ENCODE assay signal across 1 cellular context in the genomic region with DNA sequence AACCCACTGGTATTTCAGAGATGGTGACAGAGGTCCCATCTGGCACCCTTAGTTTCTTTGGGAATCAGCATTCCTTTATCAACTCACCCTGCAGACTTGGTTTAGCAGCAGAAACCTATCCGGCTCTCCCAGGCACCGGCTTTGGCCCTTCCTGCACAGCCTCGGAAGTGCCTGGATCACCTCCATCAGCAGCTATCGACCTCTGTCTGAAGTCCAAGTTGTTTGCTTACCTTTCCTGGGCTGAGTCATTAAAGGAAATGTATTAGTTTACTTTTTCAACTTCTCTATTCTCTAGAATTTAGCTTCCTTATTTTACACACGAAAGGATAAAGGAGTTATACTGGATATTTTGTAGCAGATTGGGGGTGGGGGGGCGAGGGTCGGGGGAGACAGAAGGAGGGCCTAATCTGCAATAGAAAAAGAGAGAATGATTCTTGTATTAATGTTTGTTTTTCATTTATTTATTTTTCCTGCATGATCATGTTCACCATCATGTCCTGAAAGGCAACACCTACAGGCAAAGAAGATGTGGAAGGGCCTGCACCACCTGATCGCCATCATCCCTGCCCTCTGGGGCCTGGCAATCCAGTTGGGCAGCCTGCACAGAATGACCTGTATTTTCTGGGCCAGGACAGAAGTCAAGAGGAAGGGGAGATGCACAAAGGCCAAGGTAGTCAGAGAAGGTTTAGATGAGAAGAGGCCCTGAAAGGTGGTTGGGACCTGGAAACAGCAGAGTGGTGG.
A peak's percentile ranks its signal among the peaks of the same experiment; 100 is the strongest.
TF ChIP-seq lines count a peak whose summit lies in the region.

No MANE protein-coding gene starts in this region.

TF ChIP-seq in HepG2, 621 proteins besides CTCF, POLR2A, EP300 and RAD21 (continued from another document and continues in another):
- no peak for TF ChIP-seq SMYD3 (CRISPR knock-in tag; IDR thresholded peaks at IDR 0.05)
- TF ChIP-seq, protein P1, sequence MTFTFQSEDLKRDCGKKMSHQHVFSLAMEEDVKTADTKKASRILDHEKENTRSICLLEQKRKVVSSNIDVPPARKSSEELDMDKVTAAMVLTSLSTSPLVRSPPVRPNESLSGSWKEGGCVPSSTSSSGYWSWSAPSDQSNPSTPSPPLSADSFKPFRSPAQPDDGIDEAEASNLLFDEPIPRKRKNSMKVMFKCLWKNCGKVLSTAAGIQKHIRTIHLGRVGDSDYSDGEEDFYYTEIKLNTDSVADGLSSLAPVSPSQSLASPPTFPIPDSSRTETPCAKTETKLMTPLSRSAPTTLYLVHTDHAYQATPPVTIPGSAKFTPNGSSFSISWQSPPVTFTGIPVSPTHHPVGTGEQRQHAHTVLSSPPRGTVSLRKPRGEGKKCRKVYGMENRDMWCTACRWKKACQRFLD (CRISPR knock-in tag; IDR thresholded peaks at IDR 0.05; ENCODE audit: borderline replicate concordance): no peak
- no peak for TF ChIP-seq ZZZ3 (CRISPR knock-in tag; IDR thresholded peaks at IDR 0.05; ENCODE audit: borderline replicate concordance)
- TF ChIP-seq MAFF (IDR thresholded peaks at IDR 0.05; ENCODE audit: low read depth, low read length): 0 out of 2 replicates have a peak, but pooled peaks have one; percentile 15
- no peak for TF ChIP-seq ZKSCAN8 (CRISPR knock-in tag; IDR thresholded peaks at IDR 0.05; ENCODE audit: borderline replicate concordance)
- TF ChIP-seq NR2F1 (CRISPR knock-in tag; IDR thresholded peaks at IDR 0.05): peak in 1 of 2 experiments; percentile 50; a peak in 1 of 4 replicates
- peak; percentile 71; the same call in 1 of the 2 replicates for TF ChIP-seq HNF4G (IDR thresholded peaks at IDR 0.05; ENCODE audit: borderline replicate concordance, low read depth, low read length)
- TF ChIP-seq HNF4G (CRISPR knock-in tag; IDR thresholded peaks at IDR 0.05; ENCODE audit: borderline replicate concordance, low read depth): no peak; the same call in 1 of the 2 replicates
- TF ChIP-seq SMARCC2 (IDR thresholded peaks at IDR 0.05): peak; percentile 85; the same call in 1 of the 2 replicates
- no peak for TF ChIP-seq ZNF121 (CRISPR knock-in tag; IDR thresholded peaks at IDR 0.05)
- peak; percentile 93 for TF ChIP-seq FOSL2 (CRISPR knock-in tag; IDR thresholded peaks at IDR 0.05)
- TF ChIP-seq JUND (CRISPR knock-in tag; IDR thresholded peaks at IDR 0.05): peak; percentile 80
- TF ChIP-seq ZFAT (CRISPR knock-in tag; conservative IDR thresholded peaks at IDR 0.05): no peak
- no peak for TF ChIP-seq ZNF275 (CRISPR knock-in tag; IDR thresholded peaks at IDR 0.05; ENCODE audit: borderline replicate concordance)
- no peak for TF ChIP-seq ETV6 (CRISPR knock-in tag; conservative IDR thresholded peaks at IDR 0.05)
- 0 out of 2 replicates have a peak, but pooled peaks have one; percentile 75 for TF ChIP-seq KDM1A (CRISPR knock-in tag; IDR thresholded peaks at IDR 0.05)
- TF ChIP-seq ONECUT2 (CRISPR knock-in tag; IDR thresholded peaks at IDR 0.05): peak; percentile 83
- TF ChIP-seq, protein P2, sequence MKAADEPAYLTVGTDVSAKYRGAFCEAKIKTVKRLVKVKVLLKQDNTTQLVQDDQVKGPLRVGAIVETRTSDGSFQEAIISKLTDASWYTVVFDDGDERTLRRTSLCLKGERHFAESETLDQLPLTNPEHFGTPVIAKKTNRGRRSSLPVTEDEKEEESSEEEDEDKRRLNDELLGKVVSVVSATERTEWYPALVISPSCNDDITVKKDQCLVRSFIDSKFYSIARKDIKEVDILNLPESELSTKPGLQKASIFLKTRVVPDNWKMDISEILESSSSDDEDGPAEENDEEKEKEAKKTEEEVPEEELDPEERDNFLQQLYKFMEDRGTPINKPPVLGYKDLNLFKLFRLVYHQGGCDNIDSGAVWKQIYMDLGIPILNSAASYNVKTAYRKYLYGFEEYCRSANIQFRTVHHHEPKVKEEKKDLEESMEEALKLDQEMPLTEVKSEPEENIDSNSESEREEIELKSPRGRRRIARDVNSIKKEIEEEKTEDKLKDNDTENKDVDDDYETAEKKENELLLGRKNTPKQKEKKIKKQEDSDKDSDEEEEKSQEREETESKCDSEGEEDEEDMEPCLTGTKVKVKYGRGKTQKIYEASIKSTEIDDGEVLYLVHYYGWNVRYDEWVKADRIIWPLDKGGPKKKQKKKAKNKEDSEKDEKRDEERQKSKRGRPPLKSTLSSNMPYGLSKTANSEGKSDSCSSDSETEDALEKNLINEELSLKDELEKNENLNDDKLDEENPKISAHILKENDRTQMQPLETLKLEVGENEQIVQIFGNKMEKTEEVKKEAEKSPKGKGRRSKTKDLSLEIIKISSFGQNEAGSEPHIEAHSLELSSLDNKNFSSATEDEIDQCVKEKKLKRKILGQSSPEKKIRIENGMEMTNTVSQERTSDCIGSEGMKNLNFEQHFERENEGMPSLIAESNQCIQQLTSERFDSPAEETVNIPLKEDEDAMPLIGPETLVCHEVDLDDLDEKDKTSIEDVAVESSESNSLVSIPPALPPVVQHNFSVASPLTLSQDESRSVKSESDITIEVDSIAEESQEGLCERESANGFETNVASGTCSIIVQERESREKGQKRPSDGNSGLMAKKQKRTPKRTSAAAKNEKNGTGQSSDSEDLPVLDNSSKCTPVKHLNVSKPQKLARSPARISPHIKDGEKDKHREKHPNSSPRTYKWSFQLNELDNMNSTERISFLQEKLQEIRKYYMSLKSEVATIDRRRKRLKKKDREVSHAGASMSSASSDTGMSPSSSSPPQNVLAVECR (CRISPR knock-in tag; IDR thresholded peaks at IDR 0.05; ENCODE audit: borderline replicate concordance): no peak
- TF ChIP-seq RXRB (CRISPR knock-in tag; IDR thresholded peaks at IDR 0.05; ENCODE audit: borderline replicate concordance): peak; percentile 62; the same call in 1 of the 2 replicates
- no peak for TF ChIP-seq GATA4 (IDR thresholded peaks at IDR 0.05; ENCODE audit: borderline replicate concordance, low read depth)
- TF ChIP-seq, protein P3, sequence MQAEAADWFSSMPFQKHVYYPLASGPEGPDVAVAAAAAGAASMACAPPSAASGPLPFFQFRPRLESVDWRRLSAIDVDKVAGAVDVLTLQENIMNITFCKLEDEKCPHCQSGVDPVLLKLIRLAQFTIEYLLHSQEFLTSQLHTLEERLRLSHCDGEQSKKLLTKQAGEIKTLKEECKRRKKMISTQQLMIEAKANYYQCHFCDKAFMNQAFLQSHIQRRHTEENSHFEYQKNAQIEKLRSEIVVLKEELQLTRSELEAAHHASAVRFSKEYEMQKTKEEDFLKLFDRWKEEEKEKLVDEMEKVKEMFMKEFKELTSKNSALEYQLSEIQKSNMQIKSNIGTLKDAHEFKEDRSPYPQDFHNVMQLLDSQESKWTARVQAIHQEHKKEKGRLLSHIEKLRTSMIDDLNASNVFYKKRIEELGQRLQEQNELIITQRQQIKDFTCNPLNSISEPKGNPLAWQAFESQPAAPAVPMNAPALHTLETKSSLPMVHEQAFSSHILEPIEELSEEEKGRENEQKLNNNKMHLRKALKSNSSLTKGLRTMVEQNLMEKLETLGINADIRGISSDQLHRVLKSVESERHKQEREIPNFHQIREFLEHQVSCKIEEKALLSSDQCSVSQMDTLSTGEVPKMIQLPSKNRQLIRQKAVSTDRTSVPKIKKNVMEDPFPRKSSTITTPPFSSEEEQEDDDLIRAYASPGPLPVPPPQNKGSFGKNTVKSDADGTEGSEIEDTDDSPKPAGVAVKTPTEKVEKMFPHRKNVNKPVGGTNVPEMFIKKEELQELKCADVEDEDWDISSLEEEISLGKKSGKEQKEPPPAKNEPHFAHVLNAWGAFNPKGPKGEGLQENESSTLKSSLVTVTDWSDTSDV (CRISPR knock-in tag; IDR thresholded peaks at IDR 0.05): no peak
- no peak for TF ChIP-seq ZFP90 (CRISPR knock-in tag; IDR thresholded peaks at IDR 0.05; ENCODE audit: borderline replicate concordance)
- TF ChIP-seq GTF3A (CRISPR knock-in tag; conservative IDR thresholded peaks at IDR 0.05): no peak
- no peak for TF ChIP-seq JUNB (CRISPR knock-in tag; IDR thresholded peaks at IDR 0.05; ENCODE audit: borderline replicate concordance)
- TF ChIP-seq SNAPC2 (CRISPR knock-in tag; IDR thresholded peaks at IDR 0.05): no peak
- peak; percentile 76 for TF ChIP-seq RARA (CRISPR knock-in tag; IDR thresholded peaks at IDR 0.05)
- no peak for TF ChIP-seq ZBTB39 (CRISPR knock-in tag; IDR thresholded peaks at IDR 0.05)
- no peak for TF ChIP-seq ZNF768 (CRISPR knock-in tag; IDR thresholded peaks at IDR 0.05)
- TF ChIP-seq GABPB1 (CRISPR knock-in tag; IDR thresholded peaks at IDR 0.05): 0 out of 2 replicates have a peak, but pooled peaks have one; percentile 24
- TF ChIP-seq KLF16 (CRISPR knock-in tag; IDR thresholded peaks at IDR 0.05): no peak
- TF ChIP-seq ZSCAN31 (CRISPR knock-in tag; IDR thresholded peaks at IDR 0.05; ENCODE audit: low read depth): no peak
- 0 out of 2 replicates have a peak, but pooled peaks have one; percentile 61 for TF ChIP-seq ZNF670 (CRISPR knock-in tag; IDR thresholded peaks at IDR 0.05; ENCODE audit: borderline replicate concordance)
- TF ChIP-seq, protein P4, sequence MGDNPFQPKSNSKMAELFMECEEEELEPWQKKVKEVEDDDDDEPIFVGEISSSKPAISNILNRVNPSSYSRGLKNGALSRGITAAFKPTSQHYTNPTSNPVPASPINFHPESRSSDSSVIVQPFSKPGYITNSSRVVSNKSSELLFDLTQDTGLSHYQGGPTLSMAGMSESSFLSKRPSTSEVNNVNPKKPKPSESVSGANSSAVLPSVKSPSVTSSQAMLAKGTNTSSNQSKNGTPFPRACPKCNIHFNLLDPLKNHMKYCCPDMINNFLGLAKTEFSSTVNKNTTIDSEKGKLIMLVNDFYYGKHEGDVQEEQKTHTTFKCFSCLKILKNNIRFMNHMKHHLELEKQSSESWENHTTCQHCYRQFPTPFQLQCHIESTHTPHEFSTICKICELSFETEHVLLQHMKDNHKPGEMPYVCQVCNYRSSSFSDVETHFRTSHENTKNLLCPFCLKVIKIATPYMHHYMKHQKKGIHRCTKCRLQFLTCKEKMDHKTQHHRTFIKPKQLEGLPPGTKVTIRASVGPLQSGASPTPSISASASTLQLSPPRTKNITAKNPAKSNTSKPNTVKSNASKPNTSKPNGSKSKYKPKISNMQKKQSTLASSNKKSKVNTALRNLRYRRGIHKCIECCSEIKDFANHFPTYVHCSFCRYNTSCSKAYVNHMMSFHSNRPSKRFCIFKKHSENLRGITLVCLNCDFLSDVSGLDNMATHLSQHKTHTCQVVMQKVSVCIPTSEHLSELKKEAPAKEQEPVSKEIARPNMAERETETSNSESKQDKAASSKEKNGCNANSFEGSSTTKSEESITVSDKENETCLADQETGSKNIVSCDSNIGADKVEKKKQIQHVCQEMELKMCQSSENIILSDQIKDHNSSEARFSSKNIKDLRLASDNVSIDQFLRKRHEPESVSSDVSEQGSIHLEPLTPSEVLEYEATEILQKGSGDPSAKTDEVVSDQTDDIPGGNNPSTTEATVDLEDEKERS (CRISPR knock-in tag; IDR thresholded peaks at IDR 0.05): peak; percentile 47; the same call in 1 of the 2 replicates
- TF ChIP-seq ZBTB25 (CRISPR knock-in tag; IDR thresholded peaks at IDR 0.05): no peak
- no peak for TF ChIP-seq ZNF281 (CRISPR knock-in tag; IDR thresholded peaks at IDR 0.05; ENCODE audit: borderline replicate concordance)
- peak; percentile 80 for TF ChIP-seq RCOR2 (CRISPR knock-in tag; IDR thresholded peaks at IDR 0.05)
- 0 out of 2 replicates have a peak, but pooled peaks have one; percentile 27 for TF ChIP-seq MLX (CRISPR knock-in tag; IDR thresholded peaks at IDR 0.05)
